Comparison of ENCODE assay signal across 12 cellular contexts in the genomic region with DNA sequence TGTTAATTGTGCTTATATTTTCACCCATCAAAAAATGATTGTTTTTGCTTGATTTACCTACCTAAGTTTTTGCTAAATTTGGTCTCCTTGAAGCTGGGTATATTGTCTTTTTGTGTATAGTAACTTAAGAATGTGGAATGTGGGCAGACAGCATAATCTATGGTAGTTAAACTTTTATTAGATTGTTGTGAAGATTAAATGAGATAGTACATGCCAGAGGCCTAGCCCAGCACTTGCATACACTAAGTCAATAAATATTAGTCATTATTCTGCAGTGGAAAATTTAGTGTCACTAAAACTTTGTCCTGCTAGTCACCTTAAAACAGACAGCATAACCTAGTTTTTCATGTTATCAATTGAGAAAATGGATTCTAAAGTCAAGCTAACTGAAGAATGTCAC. TPM values are rescaled to one million over a fixed set of nuclear protein-coding genes. Genes with fewer than 3 reads are reported as not detected.
DNase-seq lines count a peak whose midpoint lies in the region; FAIRE-seq and TF ChIP-seq lines count a peak whose summit lies in the region.
"Had no signal": no experiment of that assay in that cellular context is flagged by ENCODE, and none has a peak within 500 bp of the region (broad histone marks: within the 10 kb centered on the region; RNA-seq: fewer than 3 reads in every experiment).

No MANE protein-coding gene starts in this region.

- H3K4me3 ChIP-seq in KMS-11 (IDR thresholded peaks at IDR 0.05; ENCODE audit: insufficient read depth, low read depth, low read length) (no peak overlapping the region), fibroblast of villous mesenchyme (ENCODE audit: low read depth, low read length) (no peak overlapping the region), smooth muscle cell (no peak overlapping the region)
- H3K4me3 ChIP-seq: GM23248 had no signal

- H3K4me1 ChIP-seq in KMS-11 (ENCODE audit: low read depth, poor library complexity, severe bottlenecking) (peaks cover 90% of the 10 kb centered on the region), smooth muscle cell (ENCODE audit: low read depth) (peaks cover 35% of the 10 kb centered on the region)

- TF ChIP-seq CTCF in KMS-11 (conservative IDR thresholded peaks at IDR 0.05; ENCODE audit: low read depth, low read length) = no peak
- TF ChIP-seq CTCF in fibroblast of villous mesenchyme (IDR thresholded peaks at IDR 0.05; ENCODE audit: insufficient read depth, low read depth, low read length) = no peak
- no peak for TF ChIP-seq CTCF in smooth muscle cell (IDR thresholded peaks at IDR 0.05; ENCODE audit: borderline replicate concordance, insufficient read depth, poor library complexity, severe bottlenecking)

- peak; percentile 45 for FAIRE-seq in GM19239 (lab: Jason Lieb, UNC)

- H3K27ac ChIP-seq in KMS-11 (peak overlapping the region; percentile 74), smooth muscle cell (ENCODE audit: low read depth) (peak overlapping the region; percentile 0)
- H3K27ac ChIP-seq: GM23248 had no signal

- H2AFZ ChIP-seq in KMS-11 (ENCODE audit: low read depth) (no peak overlapping the region), smooth muscle cell (ENCODE audit: low read depth) (no peak overlapping the region)
- H2AFZ ChIP-seq: GM23248 had no signal

- H4K20me1 ChIP-seq in KMS-11 (ENCODE audit: insufficient read depth) (no peaks in the 10 kb centered on the region), smooth muscle cell (ENCODE audit: low read depth) (no peaks in the 10 kb centered on the region)

- no peaks in the 10 kb centered on the region for H3F3A ChIP-seq in smooth muscle cell (ENCODE audit: low read depth)

- peak overlapping the region; percentile 83 for H3K4me2 ChIP-seq in KMS-11
- peak overlapping the region; percentile 2 for H3K4me2 ChIP-seq in smooth muscle cell

- H3K9me3 ChIP-seq in smooth muscle cell (replicated peaks; ENCODE audit: low read depth) = no peaks in the 10 kb centered on the region

- H3K36me3 ChIP-seq in KMS-11 (ENCODE audit: insufficient read depth) (no peaks in the 10 kb centered on the region), smooth muscle cell (ENCODE audit: low read depth) (no peaks in the 10 kb centered on the region)

- no peak for DNase-seq in GM19239 (ENCODE audit: insufficient read length, low spot score)
- DNase-seq in fibroblast of villous mesenchyme (ENCODE audit: low read depth) = peak; percentile 64
- DNase-seq in smooth muscle cell (lab: John Stamatoyannopoulos, UW; ENCODE audit: unreplicated experiment) = no peak
- DNase-seq in D341Med (ENCODE audit: low spot score) = no peak
- no peak for DNase-seq in activated gamma-delta T cell (lab: John Stamatoyannopoulos, UW)
- DNase-seq in UCSD-AML1 (lab: John Stamatoyannopoulos, UW; ENCODE audit: unreplicated experiment) = no peak
- DNase-seq: CD8-positive, alpha-beta T cell; COR-L47; DND-41; GM23248; H9 had no signal

- no peaks in the 10 kb centered on the region for H3K27me3 ChIP-seq in KMS-11 (ENCODE audit: insufficient read depth, low read depth)
- H3K27me3 ChIP-seq in smooth muscle cell (ENCODE audit: low read depth) = no peaks in the 10 kb centered on the region

- no peaks in the 10 kb centered on the region for H3K79me2 ChIP-seq in KMS-11 (ENCODE audit: insufficient read depth, low read depth)
- H3K79me2 ChIP-seq in smooth muscle cell (ENCODE audit: low read depth) = no peaks in the 10 kb centered on the region

- H3K9ac ChIP-seq in KMS-11 (no peak overlapping the region; the same call in 1 of the 2 replicates), smooth muscle cell (ENCODE audit: low read depth) (no peak overlapping the region)
- H3K9ac ChIP-seq: GM23248 had no signal

RNA-seq across cellular contexts. Expression of gene RPA3, which starts 19.3 kb away (rescaled TPM):
- 24.6 and 25.8 TPM in 2 replicates for total RNA-seq in fibroblast of villous mesenchyme
- 27.6 and 37.2 TPM in 2 replicates for total RNA-seq in smooth muscle cell
- polyA plus RNA-seq in smooth muscle cell = 63.7 and 75.4 TPM in 2 replicates
